ENCODE assay signal across 17 cellular contexts in genomic region chr4:8704632-8705031, GRCh38.
"Had no signal": no experiment of that assay in that cellular context is flagged by ENCODE, and none has a peak within 500 bp of the region (broad histone marks: within the 10 kb centered on the region; RNA-seq: fewer than 3 reads in every experiment).

No MANE protein-coding gene starts in this region.

- ATAC-seq: activated CD8-positive, alpha-beta T cell treated with anti-CD3 and anti-CD28 coated beads for 36 hours; activated naive CD4-positive, alpha-beta T cell treated with anti-CD3 and anti-CD28 coated beads, Interleukin-2, amount 50 U/mL, for 72 hours; activated T-helper 17 cell treated with anti-CD3 and anti-CD28 coated beads, Interleukin-2, amount 50 U/mL, for 72 hours; body of pancreas; left colon; mucosa of descending colon; naive thymus-derived CD8-positive, alpha-beta T cell had no signal

- H3K9me3 Mint-ChIP-seq: activated CD8-positive, alpha-beta T cell treated with anti-CD3 and anti-CD28 coated beads for 36 hours; activated naive CD4-positive, alpha-beta T cell treated with anti-CD3 and anti-CD28 coated beads, Interleukin-2, amount 50 U/mL, for 72 hours; activated T-helper 17 cell treated with anti-CD3 and anti-CD28 coated beads, Interleukin-2, amount 50 U/mL, for 72 hours; central memory CD8-positive, alpha-beta T cell; dendritic cell treated with granulocyte-macrophage colony-stimulating factor and Interleukin-4, amounts not matched to agents 40 ng/mL and 50 ng/mL, for 4 days had no signal

- H3K36me3 ChIP-seq: SJCRH30, stomach had no signal

- H3K9me3 ChIP-seq: body of pancreas, mucosa of descending colon, SJCRH30, stomach had no signal

- H3K27ac ChIP-seq: body of pancreas, SJCRH30, stomach had no signal

- H3K4me3 ChIP-seq: body of pancreas, mucosa of descending colon, SJCRH30, stomach had no signal

- DNase-seq: activated CD4-positive, alpha-beta T cell treated with anti-CD3 and anti-CD28 coated beads for 4 hours; activated CD8-positive, alpha-beta T cell treated with anti-CD3 and anti-CD28 coated beads for 36 hours; amniotic stem cell; erythroblast; hypothalamus; left colon; mammary epithelial cell; SJCRH30; stomach; SW 1271 had no signal

- H3K36me3 Mint-ChIP-seq: activated naive CD4-positive, alpha-beta T cell treated with anti-CD3 and anti-CD28 coated beads, Interleukin-2, amount 50 U/mL, for 72 hours; naive thymus-derived CD8-positive, alpha-beta T cell had no signal

- H3K4me3 Mint-ChIP-seq: activated CD8-positive, alpha-beta T cell treated with anti-CD3 and anti-CD28 coated beads for 36 hours; activated T-helper 17 cell treated with anti-CD3 and anti-CD28 coated beads, Interleukin-2, amount 50 U/mL, for 72 hours; central memory CD8-positive, alpha-beta T cell; dendritic cell treated with granulocyte-macrophage colony-stimulating factor and Interleukin-4, amounts not matched to agents 40 ng/mL and 50 ng/mL, for 4 days; naive thymus-derived CD8-positive, alpha-beta T cell had no signal

- H3K4me1 Mint-ChIP-seq: activated T-helper 17 cell treated with anti-CD3 and anti-CD28 coated beads, Interleukin-2, amount 50 U/mL, for 72 hours; central memory CD8-positive, alpha-beta T cell; naive thymus-derived CD8-positive, alpha-beta T cell had no signal

- H3K27me3 Mint-ChIP-seq: activated CD8-positive, alpha-beta T cell treated with anti-CD3 and anti-CD28 coated beads for 36 hours had no signal

- H3K4me1 ChIP-seq: body of pancreas, SJCRH30, stomach had no signal

- H3K27ac Mint-ChIP-seq: activated CD8-positive, alpha-beta T cell treated with anti-CD3 and anti-CD28 coated beads for 36 hours; activated naive CD4-positive, alpha-beta T cell treated with anti-CD3 and anti-CD28 coated beads, Interleukin-2, amount 50 U/mL, for 72 hours; activated T-helper 17 cell treated with anti-CD3 and anti-CD28 coated beads, Interleukin-2, amount 50 U/mL, for 72 hours; dendritic cell treated with granulocyte-macrophage colony-stimulating factor and Interleukin-4, amounts not matched to agents 40 ng/mL and 50 ng/mL, for 4 days; naive thymus-derived CD8-positive, alpha-beta T cell had no signal
